24 cellular contexts compared by ENCODE assay signal in genomic region chr4:37983951-37984350, GRCh38. TPM values are rescaled to one million over a fixed set of nuclear protein-coding genes. Genes with fewer than 3 reads are reported as not detected.
"Had no signal": no experiment of that assay in that cellular context is flagged by ENCODE, and none has a peak within 500 bp of the region (broad histone marks: within the 10 kb centered on the region; RNA-seq: fewer than 3 reads in every experiment).

No MANE protein-coding gene starts in this region.

- H3K27ac Mint-ChIP-seq: activated CD4-positive, alpha-beta T cell treated with anti-CD3 and anti-CD28 coated beads, Interleukin-2, amount 10 ng/mL, durations not matched to agents 24 days and 14 days; activated CD8-positive, alpha-beta T cell treated with anti-CD3 and anti-CD28 coated beads, Interleukin-2, amount 10 ng/mL, durations not matched to agents 7 days and 5 days; activated naive CD8-positive, alpha-beta T cell treated with anti-CD3 and anti-CD28 coated beads, Interleukin-2, amount 10 ng/mL, durations not matched to agents 7 days and 5 days; activated T-cell treated with anti-CD3 and anti-CD28 coated beads, Interleukin-2, amount 50 U/mL, for 72 hours; effector memory CD8-positive, alpha-beta T cell; memory B cell; natural killer cell; T-helper 2 cell treated with Interferon-gamma antibody and Interleukin-4, amounts not matched to agents 5 μg/mL and 100 μg/mL, for 36 hours had no signal

- H3K4me1 ChIP-seq: breast epithelium had no signal

- H3K9me3 Mint-ChIP-seq: activated CD4-positive, alpha-beta T cell treated with anti-CD3 and anti-CD28 coated beads, Interleukin-2, amount 10 ng/mL, durations not matched to agents 24 days and 14 days; activated naive CD8-positive, alpha-beta T cell treated with anti-CD3 and anti-CD28 coated beads, Interleukin-2, amount 10 ng/mL, durations not matched to agents 7 days and 5 days; activated T-cell treated with anti-CD3 and anti-CD28 coated beads, Interleukin-2, amount 50 U/mL, for 72 hours; effector memory CD8-positive, alpha-beta T cell; memory B cell; natural killer cell; T-helper 2 cell treated with Interferon-gamma antibody and Interleukin-4, amounts not matched to agents 5 μg/mL and 100 μg/mL, for 36 hours had no signal

- H3K27ac ChIP-seq: breast epithelium, skin epidermis, tibial nerve had no signal

- H3K27me3 Mint-ChIP-seq: activated naive CD8-positive, alpha-beta T cell treated with anti-CD3 and anti-CD28 coated beads, Interleukin-2, amount 10 ng/mL, durations not matched to agents 7 days and 5 days; effector memory CD8-positive, alpha-beta T cell; memory B cell had no signal

- H3K4me3 ChIP-seq: breast epithelium, left ventricle myocardium inferior, skin epidermis, tibial nerve had no signal

- H3K36me3 Mint-ChIP-seq: memory B cell, natural killer cell had no signal

- H3K9me3 ChIP-seq: breast epithelium, left ventricle myocardium inferior, tibial nerve had no signal

- H3K27me3 ChIP-seq: breast epithelium, tibial nerve had no signal

- ATAC-seq: activated CD8-positive, alpha-beta T cell treated with anti-CD3 and anti-CD28 coated beads, Interleukin-2, amount 10 ng/mL, durations not matched to agents 7 days and 5 days; activated T-cell treated with anti-CD3 and anti-CD28 coated beads, Interleukin-2, amount 50 U/mL, for 72 hours; effector memory CD8-positive, alpha-beta T cell; natural killer cell had no signal

- H3K36me3 ChIP-seq: breast epithelium, left ventricle myocardium inferior, tibial nerve had no signal

- H3K4me3 Mint-ChIP-seq: activated CD4-positive, alpha-beta T cell treated with anti-CD3 and anti-CD28 coated beads, Interleukin-2, amount 10 ng/mL, durations not matched to agents 24 days and 14 days; activated CD8-positive, alpha-beta T cell treated with anti-CD3 and anti-CD28 coated beads, Interleukin-2, amount 10 ng/mL, durations not matched to agents 7 days and 5 days; activated naive CD8-positive, alpha-beta T cell treated with anti-CD3 and anti-CD28 coated beads, Interleukin-2, amount 10 ng/mL, durations not matched to agents 7 days and 5 days; activated T-cell treated with anti-CD3 and anti-CD28 coated beads, Interleukin-2, amount 50 U/mL, for 72 hours; effector memory CD8-positive, alpha-beta T cell; memory B cell; natural killer cell; T-helper 2 cell treated with Interferon-gamma antibody and Interleukin-4, amounts not matched to agents 5 μg/mL and 100 μg/mL, for 36 hours had no signal

- DNase-seq: activated CD4-positive, alpha-beta T cell treated with anti-CD3 and anti-CD28 coated beads, Interleukin-2, amount 10 ng/mL, durations not matched to agents 24 days and 14 days; activated CD4-positive, CD25-positive, alpha-beta regulatory T cell; activated CD8-positive, alpha-beta memory T cell treated with anti-CD3 and anti-CD28 coated beads, Interleukin-2, amount 50 U/mL, for 4 hours; activated CD8-positive, alpha-beta T cell treated with anti-CD3 and anti-CD28 coated beads, Interleukin-2, amount 10 ng/mL, durations not matched to agents 7 days and 5 days; activated naive CD8-positive, alpha-beta T cell treated with anti-CD3 and anti-CD28 coated beads, Interleukin-2, amount 10 ng/mL, durations not matched to agents 7 days and 5 days; activated T-cell treated with anti-CD3 and anti-CD28 coated beads, Interleukin-2, amount 50 U/mL, for 72 hours; anterior cingulate cortex; cerebellar nuclear complex; dermis blood vessel endothelial cell; effector memory CD8-positive, alpha-beta T cell; kidney; left ventricle myocardium inferior; natural killer cell; nucleus accumbens; posterior cingulate gyrus; retina; stimulated activated CD4-positive, alpha-beta T cell treated with anti-CD3 and anti-CD28 coated beads, Interleukin-15, amount 100 ng/mL, for 24 hours; stimulated activated CD4-positive, alpha-beta T cell treated with anti-CD3 and anti-CD28 coated beads, Interleukin-4, amount 100 ng/mL, for 1 hour; stimulated activated naive CD4-positive, alpha-beta T cell had no signal

- FAIRE-seq: kidney had no signal

RNA-seq across cellular contexts. Expression of gene PTTG2, which starts 23.8 kb away (rescaled TPM):
- total RNA-seq: activated T-cell treated with anti-CD3 and anti-CD28 coated beads, Interleukin-2, amount 50 U/mL, for 72 hours had no signal
